ENCODE assay signal across 1 cellular context in genomic region chr17:48026503-48027321, GRCh38.
TF ChIP-seq lines count a peak whose summit lies in the region.

No MANE protein-coding gene starts in this region.

TF ChIP-seq in K562, 482 proteins besides CTCF, POLR2A, EP300 and RAD21 (continued from another document and continues in another):
- TF ChIP-seq, protein P1, sequence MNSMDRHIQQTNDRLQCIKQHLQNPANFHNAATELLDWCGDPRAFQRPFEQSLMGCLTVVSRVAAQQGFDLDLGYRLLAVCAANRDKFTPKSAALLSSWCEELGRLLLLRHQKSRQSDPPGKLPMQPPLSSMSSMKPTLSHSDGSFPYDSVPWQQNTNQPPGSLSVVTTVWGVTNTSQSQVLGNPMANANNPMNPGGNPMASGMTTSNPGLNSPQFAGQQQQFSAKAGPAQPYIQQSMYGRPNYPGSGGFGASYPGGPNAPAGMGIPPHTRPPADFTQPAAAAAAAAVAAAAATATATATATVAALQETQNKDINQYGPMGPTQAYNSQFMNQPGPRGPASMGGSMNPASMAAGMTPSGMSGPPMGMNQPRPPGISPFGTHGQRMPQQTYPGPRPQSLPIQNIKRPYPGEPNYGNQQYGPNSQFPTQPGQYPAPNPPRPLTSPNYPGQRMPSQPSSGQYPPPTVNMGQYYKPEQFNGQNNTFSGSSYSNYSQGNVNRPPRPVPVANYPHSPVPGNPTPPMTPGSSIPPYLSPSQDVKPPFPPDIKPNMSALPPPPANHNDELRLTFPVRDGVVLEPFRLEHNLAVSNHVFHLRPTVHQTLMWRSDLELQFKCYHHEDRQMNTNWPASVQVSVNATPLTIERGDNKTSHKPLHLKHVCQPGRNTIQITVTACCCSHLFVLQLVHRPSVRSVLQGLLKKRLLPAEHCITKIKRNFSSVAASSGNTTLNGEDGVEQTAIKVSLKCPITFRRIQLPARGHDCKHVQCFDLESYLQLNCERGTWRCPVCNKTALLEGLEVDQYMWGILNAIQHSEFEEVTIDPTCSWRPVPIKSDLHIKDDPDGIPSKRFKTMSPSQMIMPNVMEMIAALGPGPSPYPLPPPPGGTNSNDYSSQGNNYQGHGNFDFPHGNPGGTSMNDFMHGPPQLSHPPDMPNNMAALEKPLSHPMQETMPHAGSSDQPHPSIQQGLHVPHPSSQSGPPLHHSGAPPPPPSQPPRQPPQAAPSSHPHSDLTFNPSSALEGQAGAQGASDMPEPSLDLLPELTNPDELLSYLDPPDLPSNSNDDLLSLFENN (IDR thresholded peaks at IDR 0.05; ENCODE audit: low read depth in 2 of 2, low read length in 2 of 2), result 0 out of 4 replicates have a peak, but pooled peaks of 1 of the 2 experiments have one; percentile 20
- TF ChIP-seq ZEB2 (IDR thresholded peaks at IDR 0.05) (no peak), GABPA (tag; conservative IDR thresholded peaks at IDR 0.05; ENCODE audit: low read depth) (no peak), CXXC5 (CRISPR knock-in tag; IDR thresholded peaks at IDR 0.05) (peak; percentile 40), KAT2B (IDR thresholded peaks at IDR 0.05; ENCODE audit: low read depth, low read length) (peak; percentile 27), POLR2AphosphoS5 (IDR thresholded peaks at IDR 0.05; ENCODE audit: control insufficient read depth, insufficient read depth, low read depth, low read length) (no peak), C11orf30 (IDR thresholded peaks at IDR 0.05; ENCODE audit: low read depth) (no peak), MAFK (IDR thresholded peaks at IDR 0.05; ENCODE audit: low read length) (no peak), KLF1 (tag; IDR thresholded peaks at IDR 0.05) (no peak), CREM (IDR thresholded peaks at IDR 0.05; ENCODE audit: low read depth) (peak; percentile 59), NFE2L1 (tag; IDR thresholded peaks at IDR 0.05; ENCODE audit: borderline replicate concordance, low read depth) (no peak), DEAF1 (CRISPR knock-in tag; IDR thresholded peaks at IDR 0.05) (peak; percentile 81), TFAM (CRISPR knock-in tag; conservative IDR thresholded peaks at IDR 0.05) (no peak), POLR2G (IDR thresholded peaks at IDR 0.05; ENCODE audit: low read depth, low read length) (0 out of 2 replicates have a peak, but pooled peaks have one; percentile 27), EGR1 (conservative IDR thresholded peaks at IDR 0.05) (peak; percentile 75), BRD9 (IDR thresholded peaks at IDR 0.05; ENCODE audit: low read depth, partially characterized antibody) (no peak), RFX1 (IDR thresholded peaks at IDR 0.05) (no peak), MBD1 (CRISPR knock-in tag; IDR thresholded peaks at IDR 0.05) (no peak), ELF4 (CRISPR knock-in tag; IDR thresholded peaks at IDR 0.05) (no peak), FUS (optimal IDR thresholded peaks at IDR 0.05; ENCODE audit: low read depth, low read length) (no peak), HMGXB4 (CRISPR knock-in tag; IDR thresholded peaks at IDR 0.05) (no peak), ATF1 (CRISPR knock-in tag; IDR thresholded peaks at IDR 0.05) (no peak), ATF1 (tag; IDR thresholded peaks at IDR 0.05) (peak; percentile 26; the same call in 1 of the 2 replicates), SIRT6 (IDR thresholded peaks at IDR 0.05; ENCODE audit: low read depth, low read length) (no peak), STAT5B (CRISPR knock-in tag; IDR thresholded peaks at IDR 0.05) (no peak), ZNF212 (CRISPR knock-in tag; IDR thresholded peaks at IDR 0.05) (no peak), ARHGAP35 (IDR thresholded peaks at IDR 0.05; ENCODE audit: partially characterized antibody) (no peak), ZNF551 (CRISPR knock-in tag; IDR thresholded peaks at IDR 0.05) (no peak), KDM5B (IDR thresholded peaks at IDR 0.05; ENCODE audit: insufficient replicate concordance, low read depth, low read length) (no peak), ZNF12 (CRISPR knock-in tag; IDR thresholded peaks at IDR 0.05) (no peak), HDAC1 (IDR thresholded peaks at IDR 0.05) (no peak), ZNF583 (CRISPR knock-in tag; IDR thresholded peaks at IDR 0.05) (no peak), NCOA1 (IDR thresholded peaks at IDR 0.05; ENCODE audit: low read depth) (no peak), SNAPC5 (CRISPR knock-in tag; IDR thresholded peaks at IDR 0.05) (no peak), MTF1 (CRISPR knock-in tag; IDR thresholded peaks at IDR 0.05; ENCODE audit: borderline replicate concordance) (no peak), L3MBTL2 (IDR thresholded peaks at IDR 0.05) (peak; percentile 41; the same call in 1 of the 2 replicates), TCF7 (IDR thresholded peaks at IDR 0.05; ENCODE audit: borderline replicate concordance) (0 out of 2 replicates have a peak, but pooled peaks have one; percentile 53), ZBTB5 (IDR thresholded peaks at IDR 0.05) (no peak), MAZ (CRISPR knock-in tag; conservative IDR thresholded peaks at IDR 0.05 in 1 of 2, IDR thresholded peaks at IDR 0.05 in 1 of 2) (0 out of 4 replicates have a peak, but pooled peaks have one; percentile 28 to 54), GTF3C2 (IDR thresholded peaks at IDR 0.05; ENCODE audit: borderline replicate concordance, extremely low read depth, insufficient read length) (no peak), NCOR1 (IDR thresholded peaks at IDR 0.05) (no peak), TFAP4 (CRISPR knock-in tag; IDR thresholded peaks at IDR 0.05; ENCODE audit: borderline replicate concordance) (peak; percentile 77; the same call in 1 of the 2 replicates), GABPB1 (CRISPR knock-in tag; IDR thresholded peaks at IDR 0.05) (0 out of 2 replicates have a peak, but pooled peaks have one; percentile 40), SRSF1 (IDR thresholded peaks at IDR 0.05; ENCODE audit: low read depth, low read length) (no peak), CBX2 (IDR thresholded peaks at IDR 0.05; ENCODE audit: insufficient read depth, low read length, poor library complexity, severe bottlenecking) (no peak), ZNF584 (CRISPR knock-in tag; IDR thresholded peaks at IDR 0.05; ENCODE audit: low read depth) (no peak)
- TF ChIP-seq, protein P2, sequence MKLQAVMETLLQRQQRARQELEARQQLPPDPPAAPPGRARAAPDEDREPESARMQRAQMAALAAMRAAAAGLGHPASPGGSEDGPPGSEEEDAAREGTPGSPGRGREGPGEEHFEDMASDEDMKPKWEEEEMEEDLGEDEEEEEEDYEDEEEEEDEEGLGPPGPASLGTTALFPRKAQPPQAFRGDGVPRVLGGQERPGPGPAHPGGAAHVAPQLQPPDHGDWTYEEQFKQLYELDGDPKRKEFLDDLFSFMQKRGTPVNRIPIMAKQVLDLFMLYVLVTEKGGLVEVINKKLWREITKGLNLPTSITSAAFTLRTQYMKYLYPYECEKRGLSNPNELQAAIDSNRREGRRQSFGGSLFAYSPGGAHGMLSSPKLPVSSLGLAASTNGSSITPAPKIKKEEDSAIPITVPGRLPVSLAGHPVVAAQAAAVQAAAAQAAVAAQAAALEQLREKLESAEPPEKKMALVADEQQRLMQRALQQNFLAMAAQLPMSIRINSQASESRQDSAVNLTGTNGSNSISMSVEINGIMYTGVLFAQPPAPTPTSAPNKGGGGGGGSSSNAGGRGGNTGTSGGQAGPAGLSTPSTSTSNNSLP (IDR thresholded peaks at IDR 0.05; ENCODE audit: borderline replicate concordance, low read depth, low read length), result no peak
- TF ChIP-seq, protein P3, sequence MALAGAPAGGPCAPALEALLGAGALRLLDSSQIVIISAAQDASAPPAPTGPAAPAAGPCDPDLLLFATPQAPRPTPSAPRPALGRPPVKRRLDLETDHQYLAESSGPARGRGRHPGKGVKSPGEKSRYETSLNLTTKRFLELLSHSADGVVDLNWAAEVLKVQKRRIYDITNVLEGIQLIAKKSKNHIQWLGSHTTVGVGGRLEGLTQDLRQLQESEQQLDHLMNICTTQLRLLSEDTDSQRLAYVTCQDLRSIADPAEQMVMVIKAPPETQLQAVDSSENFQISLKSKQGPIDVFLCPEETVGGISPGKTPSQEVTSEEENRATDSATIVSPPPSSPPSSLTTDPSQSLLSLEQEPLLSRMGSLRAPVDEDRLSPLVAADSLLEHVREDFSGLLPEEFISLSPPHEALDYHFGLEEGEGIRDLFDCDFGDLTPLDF (CRISPR knock-in tag; IDR thresholded peaks at IDR 0.05), result no peak
- TF ChIP-seq, protein P4, sequence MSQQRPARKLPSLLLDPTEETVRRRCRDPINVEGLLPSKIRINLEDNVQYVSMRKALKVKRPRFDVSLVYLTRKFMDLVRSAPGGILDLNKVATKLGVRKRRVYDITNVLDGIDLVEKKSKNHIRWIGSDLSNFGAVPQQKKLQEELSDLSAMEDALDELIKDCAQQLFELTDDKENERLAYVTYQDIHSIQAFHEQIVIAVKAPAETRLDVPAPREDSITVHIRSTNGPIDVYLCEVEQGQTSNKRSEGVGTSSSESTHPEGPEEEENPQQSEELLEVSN (IDR thresholded peaks at IDR 0.05; ENCODE audit: borderline replicate concordance in 1 of 2, extremely low read depth in 1 of 2, insufficient read depth in 1 of 2, insufficient read length in 1 of 2, low read depth in 1 of 2, low read length in 1 of 2, poor library complexity in 1 of 2, severe bottlenecking in 1 of 2), result peak in 1 of 2 experiments; percentile 60
